Comparison of ENCODE assay signal across 8 cellular contexts in genomic region chr6:72616406-72617015, GRCh38. TPM values are rescaled to one million over a fixed set of nuclear protein-coding genes. Genes with fewer than 3 reads are reported as not detected.
DNase-seq lines count a peak whose midpoint lies in the region; ATAC-seq, FAIRE-seq and TF ChIP-seq lines count a peak whose summit lies in the region.

No MANE protein-coding gene starts in this region.

- H3K9me3 ChIP-seq in K562 (replicated peaks; ENCODE audit: control insufficient read depth, insufficient read depth, low read depth, low read length) = no peaks in the 10 kb centered on the region

- H3K27ac ChIP-seq in K562 (ENCODE audit: extremely low read depth, low read depth, low read length) = no peak overlapping the region

- WGBS in K562 (ENCODE audit: insufficient coverage, low coverage, missing lambda C conversion rate) = 38% methylated on average over 3 of the region's 3 CpGs

- H3K4me3 ChIP-seq in K562 = no peak overlapping the region

- H4K20me1 ChIP-seq in K562 (replicated peaks; ENCODE audit: control insufficient read depth, insufficient read depth, low read length) = no peaks in the 10 kb centered on the region

- CTCF ChIA-PET in K562 (lab: Yijun Ruan, JAX; ENCODE audit: low intra/inter-chr PET ratio) = interaction anchor here (0.7 kb wide), 2 partner anchors 36 to 513 kb away, joined by 3 to 4 read pairs; no protein-coding TSS in a partner anchor

- TF ChIP-seq CTCF in K562 (IDR thresholded peaks at IDR 0.05 in 2 of 3, conservative IDR thresholded peaks at IDR 0.05 in 1 of 3; ENCODE audit: insufficient read depth in 2 of 3, low read depth in 1 of 3, low read length in 3 of 3) = peak; percentile 37 to 70 (median 50); a peak in 4 of 6 replicates

- ATAC-seq in K562 = no peak
- no peak for ATAC-seq in HG03135 (IDR thresholded peaks at IDR 0.05; ENCODE audit: unreplicated experiment)

- no peaks in the 10 kb centered on the region for H3K27me3 ChIP-seq in K562 (ENCODE audit: control insufficient read depth in 2 of 2, insufficient read depth in 2 of 2, low read length in 2 of 2)

- H3K36me3 ChIP-seq in K562 (ENCODE audit: control insufficient read depth, insufficient read depth, low read length) = no peaks in the 10 kb centered on the region

- H3K79me2 ChIP-seq in K562 (ENCODE audit: control insufficient read depth, insufficient read depth, low read length) = no peaks in the 10 kb centered on the region

- peaks cover 7 to 15% of the 10 kb centered on the region in 2 experiments; a peak in 4 of 5 replicates for H3K4me1 ChIP-seq in K562 (replicated peaks in 1 of 2; ENCODE audit: control insufficient read depth in 2 of 2, insufficient read depth in 2 of 2, low read length in 2 of 2)

- no peak overlapping the region for H3K9ac ChIP-seq in K562 (ENCODE audit: insufficient read depth in 1 of 2, low read depth in 2 of 2, low read length in 2 of 2)

- no TSS peak for BruUV-seq in K562 (replicated peaks; lab: Mats Ljungman, UMichigan)

- H3K9me1 ChIP-seq in K562 (ENCODE audit: control insufficient read depth, insufficient read depth, low read length) = no peaks in the 10 kb centered on the region

- no peak for FAIRE-seq in K562 (lab: Jason Lieb, UNC)

- intact Hi-C loops in K562 (cut with micrococcal nuclease) = loop anchor here (1.0 to 10.0 kb wide), 2 partner anchors 514 to 708 kb away; no protein-coding TSS in a partner anchor
- intact Hi-C loops in posterior cingulate gyrus (cut with DNase I) = loop anchor here (2.0 to 5.0 kb wide), 2 partner anchors 514 to 711 kb away; no protein-coding TSS in a partner anchor

- DNase-seq in DMS 273 (lab: John Stamatoyannopoulos, UW; ENCODE audit: unreplicated experiment) = peak; percentile 50
- no peak for DNase-seq in DMS 273 treated with DMSO at 0.1 percent for 48 hours (lab: John Stamatoyannopoulos, UW)
- peak; percentile 40 for DNase-seq in LHCN-M2 (ENCODE audit: low read depth)
- DNase-seq in K562 (ENCODE audit: extremely low read depth in 1 of 4, low spot score in 3 of 4) = peak in 2 of 4 experiments; percentile 28 to 56
- DNase-seq in lung microvascular endothelial cell (ENCODE audit: low read depth in 2 of 2) = peak; percentile 21 to 58
- no peak for DNase-seq in posterior cingulate gyrus
- DNase-seq in activated gamma-delta T cell (lab: John Stamatoyannopoulos, UW) = no peak

- in situ Hi-C loops in K562 (cut with MboI) = no loop called here

- TF ChIP-seq EP300 in K562 (IDR thresholded peaks at IDR 0.05; ENCODE audit: low read length) = no peak

- H3K4me2 ChIP-seq in K562 (ENCODE audit: insufficient read depth, low read length) = no peak overlapping the region

- H2AFZ ChIP-seq in K562 (ENCODE audit: low read depth, low read length) = peak overlapping the region; percentile 66; the same call in 1 of the 2 replicates

- no peak for TF ChIP-seq POLR2A in K562 (conservative IDR thresholded peaks at IDR 0.05)

- peak; percentile 57 to 72 for TF ChIP-seq RAD21 in K562 (CRISPR knock-in tag; conservative IDR thresholded peaks at IDR 0.05 in 1 of 2, IDR thresholded peaks at IDR 0.05 in 1 of 2)

- POLR2A ChIA-PET in K562 (lab: Yijun Ruan, JAX) = interaction anchor here (0.7 kb wide), 1 partner anchor 40 kb away, joined by 3 read pairs; no protein-coding TSS in a partner anchor

TF ChIP-seq in K562, 482 proteins besides CTCF, POLR2A, EP300 and RAD21:
- TF ChIP-seq, protein P1, sequence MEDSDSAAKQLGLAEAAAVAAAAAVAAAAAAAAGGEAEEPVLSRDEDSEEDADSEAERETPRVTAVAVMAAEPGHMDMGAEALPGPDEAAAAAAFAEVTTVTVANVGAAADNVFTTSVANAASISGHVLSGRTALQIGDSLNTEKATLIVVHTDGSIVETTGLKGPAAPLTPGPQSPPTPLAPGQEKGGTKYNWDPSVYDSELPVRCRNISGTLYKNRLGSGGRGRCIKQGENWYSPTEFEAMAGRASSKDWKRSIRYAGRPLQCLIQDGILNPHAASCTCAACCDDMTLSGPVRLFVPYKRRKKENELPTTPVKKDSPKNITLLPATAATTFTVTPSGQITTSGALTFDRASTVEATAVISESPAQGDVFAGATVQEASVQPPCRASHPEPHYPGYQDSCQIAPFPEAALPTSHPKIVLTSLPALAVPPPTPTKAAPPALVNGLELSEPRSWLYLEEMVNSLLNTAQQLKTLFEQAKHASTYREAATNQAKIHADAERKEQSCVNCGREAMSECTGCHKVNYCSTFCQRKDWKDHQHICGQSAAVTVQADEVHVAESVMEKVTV (CRISPR knock-in tag; IDR thresholded peaks at IDR 0.05) = peak; percentile 27; the same call in 1 of the 2 replicates
- TF ChIP-seq NCOA4 (IDR thresholded peaks at IDR 0.05; ENCODE audit: partially characterized antibody) = no peak

RNA-seq across cellular contexts. Expression of gene KCNQ5, which starts 5.4 kb away (rescaled TPM):
- total RNA-seq in LHCN-M2 (2014; rRNA removed) (7.1 and 8.7 TPM in 2 replicates), K562 (2014; rRNA removed) (2.4 and 2.6 TPM in 2 replicates), K562 (2014; rRNA removed; fragmentation: Illumina TruSeq; extraction: Trizol) (3.8 and 4.4 TPM in 2 replicates), K562 (2015; rRNA removed; fragmentation: Illumina TruSeq; extraction: Trizol) (5.9 and 6.5 TPM in 2 replicates), K562 (2021) (5.0 and 5.7 TPM in 2 replicates), lung microvascular endothelial cell (under 0.01 TPM in 1 of 2 replicates, not detected in the other)
- 1.6 TPM for polyA plus RNA-seq in LHCN-M2 (2012)
- 6.0 and 20.4 TPM in 2 replicates for total RNA-seq in K562 (2011; cell fraction: chromatin; rRNA removed; ENCODE audit: low replicate concordance)
- total RNA-seq in K562 (2011; cell fraction: nucleolus; rRNA removed) = 4.3 and 5.5 TPM in 2 replicates
- total RNA-seq in K562 (2011; cell fraction: nucleoplasm; rRNA removed) = 11.5 and 12.2 TPM in 2 replicates
- polyA plus RNA-seq in K562 (2011; rRNA removed) (2.0 and 3.5 TPM in 2 replicates), K562 (2014; fragmentation: Illumina TruSeq; extraction: Trizol) (2.5 and 3.1 TPM in 2 replicates), K562 (2014; fragmentation: Nextera tagmentation; extraction: Ambion mirVana) (1 to 10 TPM in 1 of 2 experiments, under 1 TPM in 1; 0.31 to 1.1 TPM), K562 (2014; rRNA removed) (2.0 and 2.5 TPM in 2 replicates)
- polyA plus RNA-seq in K562 (2011; cell fraction: cytosol; rRNA removed) = 0.81 and 2.0 TPM in 2 replicates
- polyA plus RNA-seq in K562 (2011; cell fraction: nucleus; rRNA removed) = 2.2 and 3.4 TPM in 2 replicates
- 1.7 and 4.0 TPM in 2 replicates for polyA plus RNA-seq in K562 (2012)
- polyA minus RNA-seq in K562 (2011; rRNA and poly(A)+ RNA removed) = 5.4 and 9.4 TPM in 2 replicates
- polyA minus RNA-seq in K562 (2011; cell fraction: cytosol; rRNA and poly(A)+ RNA removed) = 2.8 and 4.7 TPM in 2 replicates
- polyA minus RNA-seq in K562 (2011; cell fraction: nucleus; rRNA and poly(A)+ RNA removed) = 10.6 and 24.9 TPM in 2 replicates

Comparison
In these comparisons a context has a peak if more than half of its experiments do, and no peak if none do; other contexts are left out.
1. DNase-seq: peak in DMS 273 (single experiment), LHCN-M2 (single experiment) and lung microvascular endothelial cell (2 of 2); none in DMS 273 treated with DMSO at 0.1 percent for 48 hours (single experiment), posterior cingulate gyrus (0 of 10) and activated gamma-delta T cell (single experiment).